Comparison of ENCODE assay signal across 10 cellular contexts in genomic region chr7:44882899-44883298, GRCh38. TPM values are rescaled to one million over a fixed set of nuclear protein-coding genes. Genes with fewer than 3 reads are reported as not detected.
DNase-seq lines count a peak whose midpoint lies in the region; ATAC-seq and TF ChIP-seq lines count a peak whose summit lies in the region.
"Had no signal": no experiment of that assay in that cellular context is flagged by ENCODE, and none has a peak within 500 bp of the region (broad histone marks: within the 10 kb centered on the region; RNA-seq: fewer than 3 reads in every experiment).

No MANE protein-coding gene starts in this region.

- H2BK5ac ChIP-seq in mesenchymal stem cell (ENCODE audit: low read depth, low read length, poor library complexity, severe bottlenecking) = no peak overlapping the region

- H3K4me3 Mint-ChIP-seq in GM23338 = peak overlapping the region; percentile 92

- H3K23ac ChIP-seq in mesenchymal stem cell (ENCODE audit: low read length in 2 of 2) = no peak overlapping the region

- peaks cover 29% of the 10 kb centered on the region for H4K20me1 ChIP-seq in GM23338 (replicated peaks; ENCODE audit: insufficient read depth)

- no peak overlapping the region for H3K18ac ChIP-seq in mesenchymal stem cell (ENCODE audit: low read depth in 1 of 2, low read length in 2 of 2)

- WGBS in mesenchymal stem cell = 25% methylated on average over 2 of the region's 3 CpGs

- peaks cover 32% of the 10 kb centered on the region; the same call in 2 of the 3 replicates for H3K4me1 Mint-ChIP-seq in GM23338

- H3F3A ChIP-seq in GM23338 (replicated peaks; ENCODE audit: low read depth) = peaks cover 13% of the 10 kb centered on the region; the same call in 1 of the 2 replicates

- no peak overlapping the region for H4K8ac ChIP-seq in mesenchymal stem cell (ENCODE audit: low read length)

- H3K36me3 Mint-ChIP-seq in GM23338 (ENCODE audit: low read depth) = peaks cover 24% of the 10 kb centered on the region

- H4K91ac ChIP-seq in mesenchymal stem cell (ENCODE audit: low read length) = no peak overlapping the region

- H2AFZ ChIP-seq in GM23338 (no peak overlapping the region), mesenchymal stem cell (ENCODE audit: low read depth, low read length) (no peak overlapping the region)

- ATAC-seq in GM23338 (no peak), GM21717 (IDR thresholded peaks at IDR 0.05; ENCODE audit: unreplicated experiment) (no peak), GM19455 (IDR thresholded peaks at IDR 0.05; ENCODE audit: unreplicated experiment) (no peak)

- peaks cover 62% of the 10 kb centered on the region for H3K79me2 ChIP-seq in GM23338 (replicated peaks; ENCODE audit: insufficient read depth)

- H2AK5ac ChIP-seq in mesenchymal stem cell (ENCODE audit: low read length, severe bottlenecking) = no peak overlapping the region

- H3K9me2 ChIP-seq in GM23338 (ENCODE audit: insufficient read depth) = no peaks in the 10 kb centered on the region

- H3K27ac Mint-ChIP-seq in GM23338 = no peak overlapping the region

- H2BK12ac ChIP-seq in mesenchymal stem cell (ENCODE audit: low read length in 2 of 2) = no peak overlapping the region

- peak overlapping the region; percentile 96 for H3K9ac ChIP-seq in mesenchymal stem cell (ENCODE audit: low read length)

- H2BK15ac ChIP-seq in mesenchymal stem cell (ENCODE audit: low read depth, poor library complexity, severe bottlenecking) = no peak overlapping the region

- no peak overlapping the region for H3K27ac ChIP-seq in GM23338 (ENCODE audit: low read depth)
- H3K27ac ChIP-seq in ascending aorta = no peak overlapping the region
- H3K27ac ChIP-seq in mesenchymal stem cell (ENCODE audit: low read length, poor library complexity, severe bottlenecking) = no peak overlapping the region
- H3K27ac ChIP-seq: RWPE1 had no signal

- H3K36me3 ChIP-seq in GM23338 (ENCODE audit: insufficient read depth) = peaks cover 5% of the 10 kb centered on the region; the same call in 1 of the 2 replicates
- peaks cover 0 to 3% of the 10 kb centered on the region in 2 donors for H3K36me3 ChIP-seq in ascending aorta
- H3K36me3 ChIP-seq in mesenchymal stem cell (ENCODE audit: control insufficient read depth in 1 of 2, insufficient read depth in 2 of 2, low read depth in 1 of 2, low read length in 2 of 2) = peaks cover 0 to 38% of the 10 kb centered on the region in 2 experiments

- TF ChIP-seq CTCF in AG09309 (IDR thresholded peaks at IDR 0.05; ENCODE audit: control insufficient read depth, insufficient read depth, low read depth, low read length, missing control alignments) (no peak), GM23338 (conservative IDR thresholded peaks at IDR 0.05; ENCODE audit: low read depth in 2 of 2) (no peak), ascending aorta (IDR thresholded peaks at IDR 0.05) (no peak)

- peaks cover 29% of the 10 kb centered on the region for H3K4me1 ChIP-seq in GM23338 (ENCODE audit: insufficient read depth)
- H3K4me1 ChIP-seq in ascending aorta = peaks cover 15 to 41% of the 10 kb centered on the region in 2 donors
- H3K4me1 ChIP-seq in mesenchymal stem cell (ENCODE audit: control insufficient read depth, insufficient read depth, low read depth, low read length) = peaks cover 6% of the 10 kb centered on the region

- peaks cover 5% of the 10 kb centered on the region for H3K79me1 ChIP-seq in mesenchymal stem cell (replicated peaks; ENCODE audit: low read length, poor library complexity, severe bottlenecking)

- intact Hi-C loops in ascending aorta (cut with DNase I) = no loop called here

- no peak for DNase-seq in AG09309 (ENCODE audit: low read depth)
- DNase-seq in GM23338 (ENCODE audit: low spot score) = no peak
- DNase-seq in ascending aorta (ENCODE audit: low spot score in 2 of 2) = no peak
- no peak for DNase-seq in mesenchymal stem cell
- no peak for DNase-seq in SW 1271 (lab: John Stamatoyannopoulos, UW)
- DNase-seq in HUDEP-2 (lab: John Stamatoyannopoulos, UW; ENCODE audit: unreplicated experiment in 76 of 76) = no peak
- DNase-seq: amniotic stem cell had no signal

- H3K14ac ChIP-seq in mesenchymal stem cell (ENCODE audit: low read length in 2 of 2) = no peak overlapping the region

- H3K9me3 Mint-ChIP-seq in GM23338 = peaks cover 4% of the 10 kb centered on the region; the same call in 1 of the 3 replicates

- H3K27me3 Mint-ChIP-seq in GM23338 (ENCODE audit: insufficient read depth, low read depth, poor library complexity) = peaks cover 4% of the 10 kb centered on the region

- no peak overlapping the region for H2BK120ac ChIP-seq in mesenchymal stem cell (ENCODE audit: low read depth, low read length)

- H3K4me2 ChIP-seq in GM23338 (peak overlapping the region; percentile 85), mesenchymal stem cell (ENCODE audit: low read length, poor library complexity, severe bottlenecking) (peak overlapping the region; percentile 61)

- no peaks in the 10 kb centered on the region for H3K27me3 ChIP-seq in GM23338 (ENCODE audit: insufficient read depth)
- H3K27me3 ChIP-seq in ascending aorta = no peaks in the 10 kb centered on the region
- H3K27me3 ChIP-seq in mesenchymal stem cell (ENCODE audit: control insufficient read depth in 1 of 2, insufficient read depth in 1 of 2, low read length in 2 of 2) = no peaks in the 10 kb centered on the region

- no peak overlapping the region for H3K4ac ChIP-seq in mesenchymal stem cell (ENCODE audit: low read depth in 1 of 2, low read length in 2 of 2)

- H3K4me3 ChIP-seq in AG09309 (ENCODE audit: control insufficient read depth, low read depth, low read length) = peak overlapping the region; percentile 21; the same call in 1 of the 2 replicates
- H3K4me3 ChIP-seq in GM23338 = peak overlapping the region; percentile 98
- H3K4me3 ChIP-seq in ascending aorta = peak overlapping the region; percentile 14 to 97
- peak overlapping the region in 1 of 2 experiments; percentile 87 for H3K4me3 ChIP-seq in mesenchymal stem cell (ENCODE audit: insufficient read depth in 1 of 2, low read depth in 1 of 2, low read length in 2 of 2)

- H3K9me3 ChIP-seq in ascending aorta (no peaks in the 10 kb centered on the region), mesenchymal stem cell (ENCODE audit: control insufficient read depth, low read length) (no peaks in the 10 kb centered on the region)

RNA-seq across cellular contexts. Expression of gene PURB, which starts 2.4 kb away (rescaled TPM):
- 25.9 and 27.1 TPM in 2 replicates for total RNA-seq in GM23338 (2014; rRNA removed; shearing (Covaris generic))
- 3.1 and 3.4 TPM in 2 replicates for polyA plus RNA-seq in GM23338 (2016; fragmentation: Nextera tagmentation; extraction: Ambion mirVana)
- 19.1 TPM for total RNA-seq in ascending aorta
- polyA plus RNA-seq in mesenchymal stem cell (2013, experiment 1 of 2) = 9.6 TPM
- 9.6 TPM for polyA plus RNA-seq in mesenchymal stem cell (2013, experiment 2 of 2)

RNA-seq across cellular contexts. Expression of gene H2AZ2, which starts 35.0 kb away (rescaled TPM):
- 215 and 219 TPM in 2 replicates for total RNA-seq in GM23338 (2014; rRNA removed; shearing (Covaris generic))
- 388 and 390 TPM in 2 replicates for polyA plus RNA-seq in GM23338 (2016; fragmentation: Nextera tagmentation; extraction: Ambion mirVana)
- 128 TPM for total RNA-seq in ascending aorta
- polyA plus RNA-seq in mesenchymal stem cell (2013, experiment 1 of 2) = 103 TPM
- polyA plus RNA-seq in mesenchymal stem cell (2013, experiment 2 of 2) = 102 TPM
